ENCODE assay signal across 9 cellular contexts in the genomic region with DNA sequence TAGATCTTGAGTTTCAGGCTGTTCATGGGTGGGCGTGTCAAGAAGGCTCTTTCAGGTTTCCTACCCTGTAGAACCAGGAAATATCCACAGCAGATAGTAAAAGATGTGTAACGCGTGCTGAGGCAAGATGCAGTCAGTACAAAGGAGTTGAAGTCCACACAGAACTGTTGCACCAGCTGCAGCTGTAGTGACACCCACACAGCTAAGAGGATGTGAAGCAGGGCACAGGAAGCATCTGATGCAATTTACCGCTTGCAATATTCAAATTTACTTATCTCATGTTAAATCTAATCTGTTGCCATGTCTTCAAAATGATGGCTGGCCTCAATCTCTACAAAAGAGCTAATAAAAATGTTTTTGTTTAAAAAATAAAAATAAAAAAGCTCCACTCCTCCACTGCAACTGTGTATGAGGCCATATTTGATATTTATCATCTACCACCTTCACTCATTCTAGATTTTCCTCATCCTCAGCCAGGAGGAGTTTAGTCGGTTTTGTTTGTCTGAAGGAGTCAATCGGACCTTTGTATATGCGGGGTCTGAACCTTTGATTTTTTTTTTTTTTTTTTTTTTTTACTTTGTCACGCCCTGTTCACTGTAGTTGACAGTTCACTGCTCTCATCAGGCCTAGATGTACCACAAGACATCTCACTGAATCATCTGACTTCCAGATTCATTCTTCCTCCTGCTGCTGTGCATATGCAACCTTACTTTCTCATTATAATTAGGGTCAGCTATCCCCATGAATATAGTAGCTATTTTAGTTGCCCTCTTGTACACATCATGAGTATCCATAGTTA.
DNase-seq lines count a peak whose midpoint lies in the region; ATAC-seq and TF ChIP-seq lines count a peak whose summit lies in the region.
"Had no signal": no experiment of that assay in that cellular context is flagged by ENCODE, and none has a peak within 500 bp of the region (broad histone marks: within the 10 kb centered on the region; RNA-seq: fewer than 3 reads in every experiment).

No MANE protein-coding gene starts in this region.

- H3K27ac ChIP-seq in HL-60 (replicated peaks): peak overlapping the region; percentile 63
- H3K27ac ChIP-seq: A549 had no signal

- in situ Hi-C loops in HAP-1 (cut with MboI; ENCODE audit: low sequenced_read_pairs): loop anchor here (25.0 kb wide), 1 partner anchor 150 kb away; no protein-coding TSS in a partner anchor

- H3K4me3 ChIP-seq in HL-60 (replicated peaks; ENCODE audit: insufficient read depth, low read length) (no peak overlapping the region), HAP-1 (no peak overlapping the region)
- H3K4me3 ChIP-seq: A549 had no signal

- H3K4me3 Mint-ChIP-seq in activated T-cell treated with anti-CD3 and anti-CD28 coated beads, Interleukin-2, amount 50 U/mL, for 4 hours: peak overlapping the region; percentile 62

- H3K4me1 ChIP-seq in HAP-1: no peaks in the 10 kb centered on the region
- H3K4me1 ChIP-seq: A549 had no signal

- no peaks in the 10 kb centered on the region for H3K9me3 ChIP-seq in HAP-1
- H3K9me3 ChIP-seq: A549 had no signal

- TF ChIP-seq CTCF in HL-60 (IDR thresholded peaks at IDR 0.05; ENCODE audit: insufficient read depth, low read length): no peak

- H3K4me1 Mint-ChIP-seq in activated T-cell treated with anti-CD3 and anti-CD28 coated beads, Interleukin-2, amount 50 U/mL, for 4 hours (ENCODE audit: low read depth): peaks cover 58% of the 10 kb centered on the region

- peak; percentile 57 to 64 for ATAC-seq in activated T-cell treated with anti-CD3 and anti-CD28 coated beads, Interleukin-2, amount 50 U/mL, for 4 hours
- ATAC-seq: A549 had no signal

- no peaks in the 10 kb centered on the region for H3K36me3 ChIP-seq in HAP-1 (replicated peaks)

- no peaks in the 10 kb centered on the region for H3K27me3 Mint-ChIP-seq in activated T-cell treated with anti-CD3 and anti-CD28 coated beads, Interleukin-2, amount 50 U/mL, for 4 hours (ENCODE audit: low read depth)

- H3K36me3 Mint-ChIP-seq in activated T-cell treated with anti-CD3 and anti-CD28 coated beads, Interleukin-2, amount 50 U/mL, for 4 hours (ENCODE audit: insufficient read depth): peaks cover 9% of the 10 kb centered on the region

- DNase-seq in NK-92 treated with Interleukin-12 subunit alpha and Interleukin-12 subunit beta, amount 100 ng/mL, for 24 hours (lab: John Stamatoyannopoulos, UW): peak; percentile 40
- no peak for DNase-seq in NK-92 (lab: John Stamatoyannopoulos, UW; ENCODE audit: unreplicated experiment)
- peak; percentile 60 to 90 for DNase-seq in HL-60 (ENCODE audit: low read depth in 1 of 2, low spot score in 1 of 2)
- peak; percentile 24 for DNase-seq in activated T-cell treated with anti-CD3 and anti-CD28 coated beads, Interleukin-2, amount 50 U/mL, for 4 hours
- peak; percentile 8 for DNase-seq in stimulated activated CD8-positive, alpha-beta memory T cell treated with anti-CD3 and anti-CD28 coated beads, Interleukin-12 subunit alpha, Interleukin-12 subunit beta, amount 100 ng/mL, for 4 hours (ENCODE audit: low read depth)
- DNase-seq in HAP-1 (ENCODE audit: low spot score in 2 of 2): no peak
- no peak for DNase-seq in NCI-H146 (lab: John Stamatoyannopoulos, UW)
- no peak for DNase-seq in NCI-H2196 (lab: John Stamatoyannopoulos, UW; ENCODE audit: unreplicated experiment)

- peaks cover 8% of the 10 kb centered on the region for H3K9me3 Mint-ChIP-seq in activated T-cell treated with anti-CD3 and anti-CD28 coated beads, Interleukin-2, amount 50 U/mL, for 4 hours

- H3K27me3 ChIP-seq in HL-60 (ENCODE audit: insufficient read depth, poor library complexity, severe bottlenecking): no peaks in the 10 kb centered on the region
- H3K27me3 ChIP-seq in HAP-1 (ENCODE audit: low read depth): peaks cover 10% of the 10 kb centered on the region

Comparison
In these comparisons a context has a peak if more than half of its experiments do, and no peak if none do; other contexts are left out.
1. DNase-seq: peak in NK-92 treated with Interleukin-12 subunit alpha and Interleukin-12 subunit beta, amount 100 ng/mL, for 24 hours (single experiment), HL-60 (2 of 2), activated T-cell treated with anti-CD3 and anti-CD28 coated beads, Interleukin-2, amount 50 U/mL, for 4 hours (single experiment) and stimulated activated CD8-positive, alpha-beta memory T cell treated with anti-CD3 and anti-CD28 coated beads, Interleukin-12 subunit alpha, Interleukin-12 subunit beta, amount 100 ng/mL, for 4 hours (single experiment); none in NK-92 (single experiment), HAP-1 (0 of 2), NCI-H146 (single experiment) and NCI-H2196 (single experiment).